ENCODE assay signal across 9 cellular contexts in genomic region chr6:136037246-136037884, GRCh38.
DNase-seq lines count a peak whose midpoint lies in the region; ATAC-seq and TF ChIP-seq lines count a peak whose summit lies in the region.
"Had no signal": no experiment of that assay in that cellular context is flagged by ENCODE, and none has a peak within 500 bp of the region (broad histone marks: within the 10 kb centered on the region; RNA-seq: fewer than 3 reads in every experiment).

No MANE protein-coding gene starts in this region.

- H3K9me3 ChIP-seq in cardiac muscle cell (ENCODE audit: low read depth) (no peaks in the 10 kb centered on the region), skeletal muscle satellite cell (replicated peaks; ENCODE audit: low read length) (no peaks in the 10 kb centered on the region)

- peak overlapping the region; percentile 56 for H3K4me3 ChIP-seq in WI38 (ENCODE audit: low read depth, low read length)
- H3K4me3 ChIP-seq in cardiac muscle cell, result no peak overlapping the region
- H3K4me3 ChIP-seq in skeletal muscle satellite cell (ENCODE audit: low read length), result peak overlapping the region; percentile 61

- no peaks in the 10 kb centered on the region for H3K27me3 ChIP-seq in cardiac muscle cell
- no peaks in the 10 kb centered on the region for H3K27me3 ChIP-seq in skeletal muscle satellite cell (ENCODE audit: control insufficient read depth, insufficient read depth, low read length)

- no peaks in the 10 kb centered on the region for H3K36me3 ChIP-seq in cardiac muscle cell
- no peaks in the 10 kb centered on the region for H3K36me3 ChIP-seq in skeletal muscle satellite cell (ENCODE audit: insufficient read depth, low read length)

- H3K4me2 ChIP-seq in skeletal muscle satellite cell (ENCODE audit: low read length), result peak overlapping the region; percentile 77

- ATAC-seq in GM19035 (IDR thresholded peaks at IDR 0.05; ENCODE audit: unreplicated experiment) (peak; percentile 56), GM21423 (IDR thresholded peaks at IDR 0.05; ENCODE audit: unreplicated experiment) (no peak), GM19452 (IDR thresholded peaks at IDR 0.05; ENCODE audit: unreplicated experiment) (no peak)

- H3K27ac ChIP-seq in cardiac muscle cell, result peak overlapping the region; percentile 26

- DNase-seq in cardiac muscle cell (ENCODE audit: low read depth in 1 of 2, low spot score in 1 of 2) (peak in 1 of 2 donors; percentile 76), NCI-H2171 treated with DMSO at 0.1 percent for 48 hours (lab: John Stamatoyannopoulos, UW) (no peak), NCI-H748 treated with DMSO at 0.1 percent for 48 hours (lab: John Stamatoyannopoulos, UW) (no peak)
- DNase-seq: NCI-H524 treated with DMSO at 0.1 percent for 48 hours had no signal

- H3K4me1 ChIP-seq in cardiac muscle cell (ENCODE audit: low read depth) (peaks cover 9% of the 10 kb centered on the region), skeletal muscle satellite cell (ENCODE audit: control insufficient read depth, insufficient read depth, low read length) (peaks cover 38% of the 10 kb centered on the region)

- peak overlapping the region; percentile 71 for H3K9ac ChIP-seq in skeletal muscle satellite cell (ENCODE audit: low read depth, low read length)

- TF ChIP-seq CTCF in WI38 (IDR thresholded peaks at IDR 0.05; ENCODE audit: low read depth, low read length), result no peak
- no peak for TF ChIP-seq CTCF in cardiac muscle cell (IDR thresholded peaks at IDR 0.05; ENCODE audit: low read depth, low read length)
